Comparison of ENCODE assay signal across 8 cellular contexts in the genomic region with DNA sequence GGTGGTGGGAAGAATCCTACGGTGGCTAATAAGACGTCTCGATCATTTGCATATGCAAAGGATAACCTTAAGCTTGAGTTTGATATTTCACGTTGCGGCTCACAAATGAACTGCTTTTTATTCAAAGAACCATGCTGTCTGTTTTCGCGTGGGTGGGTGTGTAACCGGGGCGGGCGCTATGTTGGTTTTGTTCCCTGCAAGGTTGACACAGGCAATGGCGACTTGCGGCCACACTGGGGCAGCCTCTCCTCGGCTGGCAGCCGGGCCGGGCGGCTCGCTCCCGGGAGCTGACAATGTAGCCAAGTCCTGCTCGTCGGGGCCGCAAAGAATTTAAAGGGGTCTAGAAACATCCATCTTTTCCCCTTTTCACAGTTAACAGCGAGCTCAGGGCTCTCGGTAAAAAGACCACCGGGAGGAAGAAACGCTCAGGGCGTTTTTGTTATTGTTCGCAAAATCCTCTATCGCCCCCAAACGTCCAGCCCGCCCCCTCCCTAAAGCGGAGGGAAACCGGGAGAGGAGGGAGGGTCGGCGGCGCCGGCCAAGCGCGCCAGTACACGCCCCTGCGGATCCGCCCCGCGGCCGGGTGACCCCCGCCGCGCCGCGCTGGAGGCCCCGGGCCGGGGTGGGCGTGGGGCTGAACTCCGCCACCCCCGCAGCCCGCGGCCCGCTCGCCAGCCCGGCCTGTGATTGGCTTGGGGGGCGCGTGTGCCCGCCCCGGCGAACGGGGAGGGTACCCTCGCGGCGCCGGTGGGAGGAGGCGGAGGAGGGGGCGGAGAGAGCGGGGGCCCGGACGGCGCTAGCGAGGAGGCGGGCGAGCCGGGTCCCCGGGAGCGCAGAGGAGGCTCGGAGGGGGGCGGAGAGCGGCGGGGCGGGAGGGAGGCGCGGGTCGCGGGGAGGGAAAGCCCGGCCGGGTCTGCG. TPM values are rescaled to one million over a fixed set of nuclear protein-coding genes. Genes with fewer than 3 reads are reported as not detected.
DNase-seq lines count a peak whose midpoint lies in the region; ATAC-seq and TF ChIP-seq lines count a peak whose summit lies in the region.

A gene (plus strand): TSS at position 775 of the 918 bp plus-strand sequence. CDS start 435 bp downstream, outside the sequence.

- peaks cover 28% of the 10 kb centered on the region for H3K4me1 Mint-ChIP-seq in activated naive CD8-positive, alpha-beta T cell treated with anti-CD3 and anti-CD28 coated beads, Interleukin-2, amount 50 U/mL, for 24 hours

- H3K79me2 ChIP-seq in SU-DHL-6 (ENCODE audit: insufficient read depth, low read length), result no peaks in the 10 kb centered on the region
- H3K79me2 ChIP-seq in trophoblast cell (ENCODE audit: control insufficient read depth, insufficient read depth, low read length, poor library complexity), result peaks cover 8% of the 10 kb centered on the region

- peaks cover 15% of the 10 kb centered on the region for H3K79me1 ChIP-seq in trophoblast cell (ENCODE audit: low read length)

- H3K9me2 ChIP-seq in SU-DHL-6 (replicated peaks; ENCODE audit: insufficient read depth, low read length), result no peaks in the 10 kb centered on the region

- peak within 1 kb of the TSS; percentile 69 for H4K8ac ChIP-seq in trophoblast cell (ENCODE audit: low read depth, low read length)

- H3K4me2 ChIP-seq in SU-DHL-6 (ENCODE audit: low read depth, low read length, poor library complexity, severe bottlenecking) (peak within 1 kb of the TSS; percentile 77), trophoblast cell (ENCODE audit: low read length) (peak within 1 kb of the TSS; percentile 90)

- H3K36me3 ChIP-seq in SU-DHL-6 (ENCODE audit: low read length), result no peaks in the 10 kb centered on the region
- no peaks in the 10 kb centered on the region for H3K36me3 ChIP-seq in cardiac muscle cell
- H3K36me3 ChIP-seq in trophoblast cell (ENCODE audit: control insufficient read depth in 1 of 2, insufficient read depth in 2 of 2, low read length in 2 of 2), result no peaks in the 10 kb centered on the region
- H3K36me3 ChIP-seq in tibial artery, result no peaks in the 10 kb centered on the region

- ATAC-seq in HG02610 (IDR thresholded peaks at IDR 0.05; ENCODE audit: unreplicated experiment), result peak; percentile 83
- peak; percentile 87 for ATAC-seq in activated naive CD8-positive, alpha-beta T cell treated with anti-CD3 and anti-CD28 coated beads, Interleukin-2, amount 50 U/mL, for 24 hours

- H3K4me3 ChIP-seq in GM12865 (ENCODE audit: low read depth, low read length) (peak within 1 kb of the TSS; percentile 78), NB4 (ENCODE audit: low read depth, low read length) (peak within 1 kb of the TSS; percentile 50), SU-DHL-6 (ENCODE audit: insufficient read depth, low read length, poor library complexity, severe bottlenecking) (peak within 1 kb of the TSS; percentile 71), cardiac muscle cell (peak within 1 kb of the TSS; percentile 83), trophoblast cell (ENCODE audit: low read depth, low read length) (peak within 1 kb of the TSS; percentile 85), tibial artery (peak within 1 kb of the TSS; percentile 57 to 74)

- H2AFZ ChIP-seq in SU-DHL-6 (ENCODE audit: low read depth, low read length, severe bottlenecking), result peak within 1 kb of the TSS; percentile 94
- peak within 1 kb of the TSS; percentile 97 for H2AFZ ChIP-seq in trophoblast cell (ENCODE audit: insufficient read depth, low read length, poor library complexity)

- H3K27me3 ChIP-seq in SU-DHL-6 (ENCODE audit: low read length) (no peaks in the 10 kb centered on the region), cardiac muscle cell (peaks cover 10% of the 10 kb centered on the region), trophoblast cell (ENCODE audit: insufficient read depth, low read length) (no peaks in the 10 kb centered on the region), tibial artery (no peaks in the 10 kb centered on the region)

- no peak within 1 kb of the TSS for H2AK5ac ChIP-seq in trophoblast cell (ENCODE audit: low read length)

- peak within 1 kb of the TSS; percentile 65 for H3K14ac ChIP-seq in trophoblast cell (ENCODE audit: low read length)

- peak; percentile 87 for TF ChIP-seq CTCF in GM12865 (IDR thresholded peaks at IDR 0.05; ENCODE audit: insufficient read depth, low read depth, low read length, missing control alignments)
- TF ChIP-seq CTCF in NB4 (IDR thresholded peaks at IDR 0.05; ENCODE audit: low read depth, low read length), result peak; percentile 51
- TF ChIP-seq CTCF in SU-DHL-6 (IDR thresholded peaks at IDR 0.05; ENCODE audit: insufficient read depth, low read length, poor library complexity, severe bottlenecking), result peak; percentile 96
- peak; percentile 76 for TF ChIP-seq CTCF in cardiac muscle cell (IDR thresholded peaks at IDR 0.05; ENCODE audit: low read depth, low read length)
- peak; percentile 56 to 89 for TF ChIP-seq CTCF in tibial artery (IDR thresholded peaks at IDR 0.05)

- peak within 1 kb of the TSS; percentile 91 for H3K4me3 Mint-ChIP-seq in activated naive CD8-positive, alpha-beta T cell treated with anti-CD3 and anti-CD28 coated beads, Interleukin-2, amount 50 U/mL, for 24 hours

- DNase-seq in GM12865 (ENCODE audit: low read depth), result peak; percentile 91
- DNase-seq in NB4 (ENCODE audit: low read depth), result peak; percentile 85
- DNase-seq in activated naive CD8-positive, alpha-beta T cell treated with anti-CD3 and anti-CD28 coated beads, Interleukin-2, amount 50 U/mL, for 24 hours, result peak; percentile 85
- peak; percentile 89 to 91 for DNase-seq in cardiac muscle cell (ENCODE audit: low read depth in 1 of 2, low spot score in 1 of 2)
- DNase-seq in trophoblast cell, result peak; percentile 70 to 81
- DNase-seq in tibial artery, result peak; percentile 78 to 88

- H4K12ac ChIP-seq in trophoblast cell (ENCODE audit: low read depth, low read length), result peak within 1 kb of the TSS; percentile 71

- no peaks in the 10 kb centered on the region for H3K9me3 ChIP-seq in SU-DHL-6 (ENCODE audit: insufficient read depth, low read length)
- no peaks in the 10 kb centered on the region for H3K9me3 ChIP-seq in cardiac muscle cell (ENCODE audit: low read depth)
- H3K9me3 ChIP-seq in trophoblast cell (ENCODE audit: insufficient read depth, low read depth, low read length), result no peaks in the 10 kb centered on the region
- no peaks in the 10 kb centered on the region for H3K9me3 ChIP-seq in tibial artery

- no peak within 1 kb of the TSS for H3K23ac ChIP-seq in trophoblast cell (ENCODE audit: low read length)

- no peaks in the 10 kb centered on the region for H3K9me3 Mint-ChIP-seq in activated naive CD8-positive, alpha-beta T cell treated with anti-CD3 and anti-CD28 coated beads, Interleukin-2, amount 50 U/mL, for 24 hours

- H2BK5ac ChIP-seq in trophoblast cell (ENCODE audit: low read depth, low read length, poor library complexity), result peak within 1 kb of the TSS; percentile 70

- H3K9ac ChIP-seq in SU-DHL-6 (ENCODE audit: low read length) (peak within 1 kb of the TSS; percentile 63), trophoblast cell (ENCODE audit: low read length) (peak within 1 kb of the TSS; percentile 77)

- H4K20me1 ChIP-seq in SU-DHL-6 (ENCODE audit: low read depth, low read length), result peaks cover 7% of the 10 kb centered on the region; the same call in 1 of the 2 replicates

- peak within 1 kb of the TSS; percentile 76 for H3K27ac Mint-ChIP-seq in activated naive CD8-positive, alpha-beta T cell treated with anti-CD3 and anti-CD28 coated beads, Interleukin-2, amount 50 U/mL, for 24 hours

- H3K18ac ChIP-seq in trophoblast cell (ENCODE audit: low read length), result peak within 1 kb of the TSS; percentile 79

- peak within 1 kb of the TSS; percentile 76 for H3K4ac ChIP-seq in trophoblast cell (ENCODE audit: low read depth, low read length)

- peaks cover 12% of the 10 kb centered on the region for H3K4me1 ChIP-seq in cardiac muscle cell (ENCODE audit: low read depth)
- H3K4me1 ChIP-seq in trophoblast cell (ENCODE audit: control insufficient read depth in 1 of 2, insufficient read depth in 2 of 2, low read length in 2 of 2), result no peaks in the 10 kb centered on the region
- H3K4me1 ChIP-seq in tibial artery, result peaks cover 0 to 39% (median 18%) of the 10 kb centered on the region in 4 donors

- H3K36me3 Mint-ChIP-seq in activated naive CD8-positive, alpha-beta T cell treated with anti-CD3 and anti-CD28 coated beads, Interleukin-2, amount 50 U/mL, for 24 hours (ENCODE audit: low read depth), result no peaks in the 10 kb centered on the region

- peak within 1 kb of the TSS; percentile 22 for H2BK12ac ChIP-seq in trophoblast cell (ENCODE audit: low read length)

- intact Hi-C loops in tibial artery (cut with DNase I; ENCODE audit: low total_unique reads), result loop anchor here (2.0 kb wide), 1 partner anchor 77 kb away; no protein-coding TSS in a partner anchor

- H3F3A ChIP-seq in SU-DHL-6 (ENCODE audit: insufficient read depth), result no peaks in the 10 kb centered on the region

- H4K91ac ChIP-seq in trophoblast cell (ENCODE audit: low read depth, low read length), result peak within 1 kb of the TSS; percentile 51

- no peak for TF ChIP-seq POLR2A in NB4 (IDR thresholded peaks at IDR 0.05; ENCODE audit: extremely low read depth, insufficient read length)

- H2BK120ac ChIP-seq in trophoblast cell (ENCODE audit: insufficient read depth, low read length, poor library complexity), result peak within 1 kb of the TSS; percentile 84

- peaks cover 21% of the 10 kb centered on the region for H3K27me3 Mint-ChIP-seq in activated naive CD8-positive, alpha-beta T cell treated with anti-CD3 and anti-CD28 coated beads, Interleukin-2, amount 50 U/mL, for 24 hours

- WGBS in trophoblast cell (ENCODE audit: extremely low coverage, insufficient coverage, insufficient read length), result no CpG with 5 or more reads among the region's 93 CpGs

- H3K27ac ChIP-seq in SU-DHL-6 (ENCODE audit: low read depth, low read length) (peak within 1 kb of the TSS; percentile 42), cardiac muscle cell (peak within 1 kb of the TSS; percentile 87), trophoblast cell (ENCODE audit: low read depth, low read length) (peak within 1 kb of the TSS; percentile 80), tibial artery (peak within 1 kb of the TSS in 1 of 2 donors; percentile 34)

RNA-seq across cellular contexts. Expression of the gene that starts here (rescaled TPM):
- 40.5 and 43.4 TPM in 2 replicates for total RNA-seq in cardiac muscle cell
- 30.8 and 38.2 TPM in 2 replicates for polyA plus RNA-seq in cardiac muscle cell
- 112 and 117 TPM in 2 replicates for polyA plus RNA-seq in trophoblast cell (2013)
